1 cellular context compared by ENCODE assay signal in genomic region chr20:63831696-63832686, GRCh38.
TF ChIP-seq lines count a peak whose summit lies in the region.

No MANE protein-coding gene starts in this region.

TF ChIP-seq in HepG2, 621 proteins besides CTCF, POLR2A, EP300 and RAD21 (continued from another document and continues in another):
- TF ChIP-seq SMC3 (IDR thresholded peaks at IDR 0.05; ENCODE audit: low read length) = no peak
- no peak for TF ChIP-seq NFE2 (CRISPR knock-in tag; IDR thresholded peaks at IDR 0.05)
- TF ChIP-seq, protein P1, sequence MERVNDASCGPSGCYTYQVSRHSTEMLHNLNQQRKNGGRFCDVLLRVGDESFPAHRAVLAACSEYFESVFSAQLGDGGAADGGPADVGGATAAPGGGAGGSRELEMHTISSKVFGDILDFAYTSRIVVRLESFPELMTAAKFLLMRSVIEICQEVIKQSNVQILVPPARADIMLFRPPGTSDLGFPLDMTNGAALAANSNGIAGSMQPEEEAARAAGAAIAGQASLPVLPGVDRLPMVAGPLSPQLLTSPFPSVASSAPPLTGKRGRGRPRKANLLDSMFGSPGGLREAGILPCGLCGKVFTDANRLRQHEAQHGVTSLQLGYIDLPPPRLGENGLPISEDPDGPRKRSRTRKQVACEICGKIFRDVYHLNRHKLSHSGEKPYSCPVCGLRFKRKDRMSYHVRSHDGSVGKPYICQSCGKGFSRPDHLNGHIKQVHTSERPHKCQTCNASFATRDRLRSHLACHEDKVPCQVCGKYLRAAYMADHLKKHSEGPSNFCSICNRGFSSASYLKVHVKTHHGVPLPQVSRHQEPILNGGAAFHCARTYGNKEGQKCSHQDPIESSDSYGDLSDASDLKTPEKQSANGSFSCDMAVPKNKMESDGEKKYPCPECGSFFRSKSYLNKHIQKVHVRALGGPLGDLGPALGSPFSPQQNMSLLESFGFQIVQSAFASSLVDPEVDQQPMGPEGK (CRISPR knock-in tag; IDR thresholded peaks at IDR 0.05) = peak; percentile 67; the same call in 1 of the 2 replicates
- no peak for TF ChIP-seq ZC3H4 (CRISPR knock-in tag; IDR thresholded peaks at IDR 0.05; ENCODE audit: borderline replicate concordance)
- TF ChIP-seq ZNF44 (CRISPR knock-in tag; IDR thresholded peaks at IDR 0.05) = no peak
- TF ChIP-seq ZNF280B (CRISPR knock-in tag; IDR thresholded peaks at IDR 0.05; ENCODE audit: borderline replicate concordance) = peak; percentile 82
- TF ChIP-seq, protein P2, sequence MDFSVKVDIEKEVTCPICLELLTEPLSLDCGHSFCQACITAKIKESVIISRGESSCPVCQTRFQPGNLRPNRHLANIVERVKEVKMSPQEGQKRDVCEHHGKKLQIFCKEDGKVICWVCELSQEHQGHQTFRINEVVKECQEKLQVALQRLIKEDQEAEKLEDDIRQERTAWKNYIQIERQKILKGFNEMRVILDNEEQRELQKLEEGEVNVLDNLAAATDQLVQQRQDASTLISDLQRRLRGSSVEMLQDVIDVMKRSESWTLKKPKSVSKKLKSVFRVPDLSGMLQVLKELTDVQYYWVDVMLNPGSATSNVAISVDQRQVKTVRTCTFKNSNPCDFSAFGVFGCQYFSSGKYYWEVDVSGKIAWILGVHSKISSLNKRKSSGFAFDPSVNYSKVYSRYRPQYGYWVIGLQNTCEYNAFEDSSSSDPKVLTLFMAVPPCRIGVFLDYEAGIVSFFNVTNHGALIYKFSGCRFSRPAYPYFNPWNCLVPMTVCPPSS (IDR thresholded peaks at IDR 0.05) = no peak
- 0 out of 2 replicates have a peak, but pooled peaks have one; percentile 9 for TF ChIP-seq HOMEZ (CRISPR knock-in tag; IDR thresholded peaks at IDR 0.05; ENCODE audit: low read depth)
- no peak for TF ChIP-seq ZZZ3 (CRISPR knock-in tag; IDR thresholded peaks at IDR 0.05; ENCODE audit: borderline replicate concordance)
- TF ChIP-seq IKZF1 (IDR thresholded peaks at IDR 0.05) = no peak
- TF ChIP-seq, protein P3, sequence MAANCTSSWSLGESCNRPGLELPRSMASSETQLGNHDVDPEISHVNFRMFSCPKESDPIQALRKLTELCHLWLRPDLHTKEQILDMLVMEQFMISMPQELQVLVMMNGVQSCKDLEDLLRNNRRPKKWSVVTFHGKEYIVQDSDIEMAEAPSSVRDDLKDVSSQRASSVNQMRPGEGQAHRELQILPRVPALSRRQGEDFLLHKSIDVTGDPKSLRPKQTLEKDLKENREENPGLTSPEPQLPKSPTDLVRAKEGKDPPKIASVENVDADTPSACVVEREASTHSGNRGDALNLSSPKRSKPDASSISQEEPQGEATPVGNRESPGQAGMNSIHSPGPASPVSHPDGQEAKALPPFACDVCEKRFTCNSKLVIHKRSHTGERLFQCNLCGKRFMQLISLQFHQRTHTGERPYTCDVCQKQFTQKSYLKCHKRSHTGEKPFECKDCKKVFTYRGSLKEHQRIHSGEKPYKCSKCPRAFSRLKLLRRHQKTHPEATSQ (CRISPR knock-in tag; IDR thresholded peaks at IDR 0.05; ENCODE audit: borderline replicate concordance) = no peak
- TF ChIP-seq ZBTB42 (CRISPR knock-in tag; IDR thresholded peaks at IDR 0.05) = peak; percentile 90; the same call in 1 of the 2 replicates
- TF ChIP-seq, protein P4, sequence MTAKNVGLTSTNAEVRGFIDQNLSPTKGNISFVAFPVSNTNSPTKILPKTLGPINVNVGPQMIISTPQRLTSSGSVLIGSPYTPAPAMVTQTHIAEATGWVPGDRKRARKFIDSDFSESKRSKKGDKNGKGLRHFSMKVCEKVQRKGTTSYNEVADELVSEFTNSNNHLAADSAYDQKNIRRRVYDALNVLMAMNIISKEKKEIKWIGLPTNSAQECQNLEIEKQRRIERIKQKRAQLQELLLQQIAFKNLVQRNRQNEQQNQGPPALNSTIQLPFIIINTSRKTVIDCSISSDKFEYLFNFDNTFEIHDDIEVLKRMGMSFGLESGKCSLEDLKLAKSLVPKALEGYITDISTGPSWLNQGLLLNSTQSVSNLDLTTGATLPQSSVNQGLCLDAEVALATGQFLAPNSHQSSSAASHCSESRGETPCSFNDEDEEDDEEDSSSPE (CRISPR knock-in tag; IDR thresholded peaks at IDR 0.05) = peak; percentile 90
- no peak for TF ChIP-seq HNRNPUL1 (IDR thresholded peaks at IDR 0.05; ENCODE audit: low read depth, low read length)
- TF ChIP-seq, protein P5, sequence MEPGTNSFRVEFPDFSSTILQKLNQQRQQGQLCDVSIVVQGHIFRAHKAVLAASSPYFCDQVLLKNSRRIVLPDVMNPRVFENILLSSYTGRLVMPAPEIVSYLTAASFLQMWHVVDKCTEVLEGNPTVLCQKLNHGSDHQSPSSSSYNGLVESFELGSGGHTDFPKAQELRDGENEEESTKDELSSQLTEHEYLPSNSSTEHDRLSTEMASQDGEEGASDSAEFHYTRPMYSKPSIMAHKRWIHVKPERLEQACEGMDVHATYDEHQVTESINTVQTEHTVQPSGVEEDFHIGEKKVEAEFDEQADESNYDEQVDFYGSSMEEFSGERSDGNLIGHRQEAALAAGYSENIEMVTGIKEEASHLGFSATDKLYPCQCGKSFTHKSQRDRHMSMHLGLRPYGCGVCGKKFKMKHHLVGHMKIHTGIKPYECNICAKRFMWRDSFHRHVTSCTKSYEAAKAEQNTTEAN (CRISPR knock-in tag; conservative IDR thresholded peaks at IDR 0.05) = peak; percentile 12; the same call in 1 of the 2 replicates
- TF ChIP-seq ZNF761 (CRISPR knock-in tag; conservative IDR thresholded peaks at IDR 0.05) = no peak
- no peak for TF ChIP-seq MTA3 (CRISPR knock-in tag; IDR thresholded peaks at IDR 0.05)
- TF ChIP-seq HNRNPL (IDR thresholded peaks at IDR 0.05; ENCODE audit: low read depth, low read length) = no peak
- no peak for TF ChIP-seq FOXK1 (CRISPR knock-in tag; IDR thresholded peaks at IDR 0.05; ENCODE audit: borderline replicate concordance, low read depth)
- TF ChIP-seq ZNF260 (CRISPR knock-in tag; IDR thresholded peaks at IDR 0.05; ENCODE audit: borderline replicate concordance, low read depth) = no peak
- TF ChIP-seq FOXJ3 (CRISPR knock-in tag; IDR thresholded peaks at IDR 0.05; ENCODE audit: borderline replicate concordance) = no peak
- peak; percentile 51; the same call in 1 of the 2 replicates for TF ChIP-seq ZNF614 (CRISPR knock-in tag; IDR thresholded peaks at IDR 0.05; ENCODE audit: borderline replicate concordance)
- no peak for TF ChIP-seq CBX2 (IDR thresholded peaks at IDR 0.05; ENCODE audit: low read depth, low read length)
- peak; percentile 81; the same call in 1 of the 2 replicates for TF ChIP-seq CBX2 (CRISPR knock-in tag; IDR thresholded peaks at IDR 0.05; ENCODE audit: low read depth)
- TF ChIP-seq ZNF710 (CRISPR knock-in tag; IDR thresholded peaks at IDR 0.05; ENCODE audit: borderline replicate concordance) = peak; percentile 83
- peak; percentile 14; the same call in 1 of the 2 replicates for TF ChIP-seq FOXP4 (CRISPR knock-in tag; IDR thresholded peaks at IDR 0.05)
- peak; percentile 57 for TF ChIP-seq MXD1 (CRISPR knock-in tag; IDR thresholded peaks at IDR 0.05)
- TF ChIP-seq IRF1 (CRISPR knock-in tag; IDR thresholded peaks at IDR 0.05; ENCODE audit: low read depth) = no peak; the same call in 1 of the 2 replicates
- peak; percentile 64; the same call in 1 of the 2 replicates for TF ChIP-seq ETV5 (CRISPR knock-in tag; IDR thresholded peaks at IDR 0.05; ENCODE audit: borderline replicate concordance)
- TF ChIP-seq ZNF660 (CRISPR knock-in tag; IDR thresholded peaks at IDR 0.05; ENCODE audit: borderline replicate concordance, low read depth) = no peak
- TF ChIP-seq, protein P6, sequence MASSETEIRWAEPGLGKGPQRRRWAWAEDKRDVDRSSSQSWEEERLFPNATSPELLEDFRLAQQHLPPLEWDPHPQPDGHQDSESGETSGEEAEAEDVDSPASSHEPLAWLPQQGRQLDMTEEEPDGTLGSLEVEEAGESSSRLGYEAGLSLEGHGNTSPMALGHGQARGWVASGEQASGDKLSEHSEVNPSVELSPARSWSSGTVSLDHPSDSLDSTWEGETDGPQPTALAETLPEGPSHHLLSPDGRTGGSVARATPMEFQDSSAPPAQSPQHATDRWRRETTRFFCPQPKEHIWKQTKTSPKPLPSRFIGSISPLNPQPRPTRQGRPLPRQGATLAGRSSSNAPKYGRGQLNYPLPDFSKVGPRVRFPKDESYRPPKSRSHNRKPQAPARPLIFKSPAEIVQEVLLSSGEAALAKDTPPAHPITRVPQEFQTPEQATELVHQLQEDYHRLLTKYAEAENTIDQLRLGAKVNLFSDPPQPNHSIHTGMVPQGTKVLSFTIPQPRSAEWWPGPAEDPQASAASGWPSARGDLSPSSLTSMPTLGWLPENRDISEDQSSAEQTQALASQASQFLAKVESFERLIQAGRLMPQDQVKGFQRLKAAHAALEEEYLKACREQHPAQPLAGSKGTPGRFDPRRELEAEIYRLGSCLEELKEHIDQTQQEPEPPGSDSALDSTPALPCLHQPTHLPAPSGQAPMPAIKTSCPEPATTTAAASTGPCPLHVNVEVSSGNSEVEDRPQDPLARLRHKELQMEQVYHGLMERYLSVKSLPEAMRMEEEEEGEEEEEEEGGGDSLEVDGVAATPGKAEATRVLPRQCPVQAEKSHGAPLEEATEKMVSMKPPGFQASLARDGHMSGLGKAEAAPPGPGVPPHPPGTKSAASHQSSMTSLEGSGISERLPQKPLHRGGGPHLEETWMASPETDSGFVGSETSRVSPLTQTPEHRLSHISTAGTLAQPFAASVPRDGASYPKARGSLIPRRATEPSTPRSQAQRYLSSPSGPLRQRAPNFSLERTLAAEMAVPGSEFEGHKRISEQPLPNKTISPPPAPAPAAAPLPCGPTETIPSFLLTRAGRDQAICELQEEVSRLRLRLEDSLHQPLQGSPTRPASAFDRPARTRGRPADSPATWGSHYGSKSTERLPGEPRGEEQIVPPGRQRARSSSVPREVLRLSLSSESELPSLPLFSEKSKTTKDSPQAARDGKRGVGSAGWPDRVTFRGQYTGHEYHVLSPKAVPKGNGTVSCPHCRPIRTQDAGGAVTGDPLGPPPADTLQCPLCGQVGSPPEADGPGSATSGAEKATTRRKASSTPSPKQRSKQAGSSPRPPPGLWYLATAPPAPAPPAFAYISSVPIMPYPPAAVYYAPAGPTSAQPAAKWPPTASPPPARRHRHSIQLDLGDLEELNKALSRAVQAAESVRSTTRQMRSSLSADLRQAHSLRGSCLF (CRISPR knock-in tag; IDR thresholded peaks at IDR 0.05; ENCODE audit: borderline replicate concordance) = no peak
